In the genomic region with DNA sequence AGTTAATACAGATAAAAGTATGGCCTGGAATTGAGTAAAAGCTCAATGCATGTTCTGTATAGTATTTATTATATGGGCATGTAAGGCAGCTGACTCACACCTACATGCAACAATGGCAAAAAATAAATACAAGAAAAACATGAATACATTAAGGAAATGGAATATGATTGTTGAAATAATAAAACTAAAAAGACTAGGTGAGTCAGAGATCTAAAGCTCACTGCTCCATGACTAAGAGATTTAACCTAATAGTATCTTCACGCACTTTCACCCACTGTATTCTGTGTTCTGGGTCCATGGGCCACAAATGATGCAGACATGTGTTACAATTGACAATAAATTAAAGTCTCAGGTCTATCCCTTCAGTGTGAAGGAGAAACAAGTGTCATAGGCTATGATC, we compare ENCODE assay signal across 26 cellular contexts.
"Had no signal": no experiment of that assay in that cellular context is flagged by ENCODE, and none has a peak within 500 bp of the region (broad histone marks: within the 10 kb centered on the region; RNA-seq: fewer than 3 reads in every experiment).

No MANE protein-coding gene starts in this region.

- H3K27ac ChIP-seq: neutrophil, ovary, parathyroid adenoma, psoas muscle, right lobe of liver, sigmoid colon, stomach, thoracic aorta, thyroid gland, tibial nerve, upper lobe of left lung, vagina had no signal

- H3K9ac ChIP-seq: parathyroid adenoma had no signal

- H3K4me3 ChIP-seq: ovary, psoas muscle, right lobe of liver, sigmoid colon, stomach, thoracic aorta, thyroid gland, tibial nerve, upper lobe of left lung, vagina had no signal

- H2AFZ ChIP-seq: parathyroid adenoma had no signal

- DNase-seq: nephron progenitor cell; occipital lobe; ovary; posterior cingulate gyrus; psoas muscle; right cardiac atrium; right lobe of liver; sigmoid colon; small intestine; stimulated activated CD4-positive, alpha-beta T cell treated with anti-CD3 and anti-CD28 coated beads, Interleukin-15, amount 100 ng/mL, for 24 hours; stimulated activated CD4-positive, alpha-beta T cell treated with anti-CD3 and anti-CD28 coated beads, Interleukin-2, amount 100 ng/mL, for 24 hours; stimulated activated CD4-positive, alpha-beta T cell treated with anti-CD3 and anti-CD28 coated beads, Interleukin-2, amount 100 ng/mL, for 48 hours; stimulated activated CD4-positive, alpha-beta T cell treated with anti-CD3 and anti-CD28 coated beads, Interleukin-4, amount 100 ng/mL, for 24 hours; stimulated activated naive B cell treated with anti-CD40 and anti-IgM and Interleukin-4, amounts not matched to agents 10 μg/mL and 1 μg/mL and 100 μg/mL, for 72 hours; stimulated activated naive CD4-positive, alpha-beta T cell treated with Interleukin-2 at 50 U/mL for 16 hours; stomach; thyroid gland; trophoblast cell; upper lobe of left lung had no signal

- H3K36me3 ChIP-seq: neutrophil, ovary, right lobe of liver, sigmoid colon, stomach, thoracic aorta, thyroid gland, tibial nerve, upper lobe of left lung, vagina had no signal

- H3K27me3 ChIP-seq: neutrophil, ovary, right lobe of liver, sigmoid colon, stomach, thyroid gland, tibial nerve, upper lobe of left lung, vagina had no signal

- ATAC-seq: natural killer cell treated with Interleukin-12 subunit alpha and Interleukin-12 subunit beta and Interleukin-15 and Interleukin-18, amount 100 ng/mL, for 72 hours; psoas muscle; right cardiac atrium; right lobe of liver; stimulated activated effector memory CD8-positive, alpha-beta T cell treated with anti-CD3 and anti-CD28 coated beads, Interleukin-12 subunit alpha, Interleukin-12 subunit beta, amount 100 ng/mL, for 72 hours; stimulated activated naive B cell treated with anti-CD40 and anti-IgM and Interleukin-4, amounts not matched to agents 10 μg/mL and 1 μg/mL and 100 μg/mL, for 72 hours had no signal

- H3K9me3 ChIP-seq: neutrophil, ovary, psoas muscle, right lobe of liver, sigmoid colon, stomach, thoracic aorta, thyroid gland, tibial nerve, upper lobe of left lung, vagina had no signal

- H3K79me2 ChIP-seq: parathyroid adenoma had no signal

- H3K4me1 ChIP-seq: parathyroid adenoma, psoas muscle, right lobe of liver, sigmoid colon, stomach, thyroid gland, tibial nerve, upper lobe of left lung, vagina had no signal
